Comparison of ENCODE assay signal across 12 cellular contexts in genomic region chr14:77302926-77303325, GRCh38. TPM values are rescaled to one million over a fixed set of nuclear protein-coding genes. Genes with fewer than 3 reads are reported as not detected.
DNase-seq lines count a peak whose midpoint lies in the region; ATAC-seq and FAIRE-seq lines count a peak whose summit lies in the region.
"Had no signal": no experiment of that assay in that cellular context is flagged by ENCODE, and none has a peak within 500 bp of the region (broad histone marks: within the 10 kb centered on the region; RNA-seq: fewer than 3 reads in every experiment).

No MANE protein-coding gene starts in this region.

- no peaks in the 10 kb centered on the region for H3K9me3 Mint-ChIP-seq in effector memory CD8-positive, alpha-beta T cell

- peaks cover 7% of the 10 kb centered on the region for H3K36me3 ChIP-seq in SJCRH30

- H3K36me3 Mint-ChIP-seq in effector memory CD8-positive, alpha-beta T cell (ENCODE audit: insufficient read depth) = peaks cover 2% of the 10 kb centered on the region

- H3K9me3 ChIP-seq in SJCRH30 (replicated peaks) = no peaks in the 10 kb centered on the region
- H3K9me3 ChIP-seq: upper lobe of left lung had no signal

- peak; percentile 47 for ATAC-seq in effector memory CD8-positive, alpha-beta T cell (replicated peaks)

- no peak overlapping the region for H3K4me3 ChIP-seq in SJCRH30
- H3K4me3 ChIP-seq: upper lobe of left lung had no signal

- H3K4me3 Mint-ChIP-seq in effector memory CD8-positive, alpha-beta T cell = no peak overlapping the region

- H3K27me3 Mint-ChIP-seq in effector memory CD8-positive, alpha-beta T cell = no peaks in the 10 kb centered on the region

- peaks cover 3 to 4% of the 10 kb centered on the region in 2 donors for H3K4me1 Mint-ChIP-seq in effector memory CD8-positive, alpha-beta T cell (ENCODE audit: low read depth in 2 of 2)

- peak overlapping the region; percentile 100 for H3K27ac ChIP-seq in SJCRH30

- FAIRE-seq in GM19239 (lab: Jason Lieb, UNC) = no peak

- H3K4me1 ChIP-seq in SJCRH30 = peaks cover 52% of the 10 kb centered on the region

- no peaks in the 10 kb centered on the region for H3K27me3 ChIP-seq in SJCRH30
- H3K27me3 ChIP-seq: upper lobe of left lung had no signal

- peak overlapping the region; percentile 17 to 29 for H3K27ac Mint-ChIP-seq in effector memory CD8-positive, alpha-beta T cell

- peak; percentile 4 for DNase-seq in DMS79 (lab: John Stamatoyannopoulos, UW)
- DNase-seq in DMS79 treated with DMSO at 0.1 percent for 48 hours (lab: John Stamatoyannopoulos, UW) = no peak
- DNase-seq in SJCRH30 = no peak
- DNase-seq in effector memory CD8-positive, alpha-beta T cell = no peak
- peak; percentile 18 to 49 for DNase-seq in stimulated activated CD4-positive, alpha-beta T cell treated with anti-CD3 and anti-CD28 coated beads, Interleukin-4, amount 100 ng/mL, for 48 hours (ENCODE audit: low read depth in 2 of 2)
- no peak for DNase-seq in CD1c-positive myeloid dendritic cell (ENCODE audit: extremely low spot score)
- no peak for DNase-seq in GM19239 (ENCODE audit: insufficient read length, low spot score)
- no peak for DNase-seq in C1 segment of cervical spinal cord (lab: John Stamatoyannopoulos, UW)
- DNase-seq: left cardiac atrium had no signal

RNA-seq across cellular contexts. Expression of gene POMT2, which starts 17.8 kb away (rescaled TPM):
- 27.0 and 30.2 TPM in 2 replicates for total RNA-seq in SJCRH30 (2014; rRNA removed; shearing (Covaris generic))

RNA-seq across cellular contexts. Expression of gene GSTZ1, which starts 17.9 kb away (rescaled TPM):
- 10.3 and 14.3 TPM in 2 replicates for total RNA-seq in SJCRH30 (2014; rRNA removed; shearing (Covaris generic))

RNA-seq across cellular contexts. Expression of gene NGB, which starts 31.9 kb away (rescaled TPM):
- total RNA-seq in SJCRH30 (2014; rRNA removed; shearing (Covaris generic)) = not detected in 2 replicates
- total RNA-seq: A673; left cardiac atrium; T-helper 2 cell treated with Interferon-gamma antibody and Interleukin-4, amounts not matched to agents 100 ng/mL and 5 ng/mL, for 36 hours had no signal

Comparison
In these comparisons a context has a peak if more than half of its experiments do, and no peak if none do; other contexts are left out.
1. DNase-seq: peak in DMS79 (single experiment) and stimulated activated CD4-positive, alpha-beta T cell treated with anti-CD3 and anti-CD28 coated beads, Interleukin-4, amount 100 ng/mL, for 48 hours (2 of 2); none in DMS79 treated with DMSO at 0.1 percent for 48 hours (single experiment), SJCRH30 (0 of 2), effector memory CD8-positive, alpha-beta T cell (0 of 3), CD1c-positive myeloid dendritic cell (single experiment), GM19239 (single experiment) and C1 segment of cervical spinal cord (0 of 14).